ENCODE assay signal across 21 cellular contexts in genomic region chr4:86896596-86896995, GRCh38. TPM values are rescaled to one million over a fixed set of nuclear protein-coding genes. Genes with fewer than 3 reads are reported as not detected.
"Had no signal": no experiment of that assay in that cellular context is flagged by ENCODE, and none has a peak within 500 bp of the region (broad histone marks: within the 10 kb centered on the region; RNA-seq: fewer than 3 reads in every experiment).

No MANE protein-coding gene starts in this region.

- H3K9me3 ChIP-seq: breast epithelium, lower lobe of right lung, pancreas, stomach had no signal

- H3K36me3 ChIP-seq: breast epithelium, lower lobe of right lung, pancreas, stomach had no signal

- H3K4me1 ChIP-seq: breast epithelium, pancreas had no signal

- H3K4me3 ChIP-seq: breast epithelium, coronary artery, lower lobe of right lung, pancreas, smooth muscle cell, stomach had no signal

- DNase-seq: activated CD4-positive, alpha-beta T cell treated with anti-CD3 and anti-CD28 coated beads, Interleukin-2, amount 10 ng/mL, durations not matched to agents 7 days and 5 days; activated CD8-positive, alpha-beta memory T cell treated with anti-CD3 and anti-CD28 coated beads, Interleukin-2, amount 50 U/mL, for 4 hours; activated naive CD4-positive, alpha-beta T cell treated with anti-CD3 and anti-CD28 coated beads for 36 hours; activated T-cell treated with anti-CD3 and anti-CD28 coated beads, Interleukin-2, amount 50 U/mL, for 4 hours; aorta; foreskin keratinocyte; glutamatergic neuron; hippocampal formation; lower lobe of right lung; natural killer cell; pancreas; stimulated activated CD4-positive, alpha-beta T cell treated with anti-CD3 and anti-CD28 coated beads, Interleukin-4, amount 100 ng/mL, for 24 hours; stomach; trophoblast cell had no signal

- H3K27ac ChIP-seq: coronary artery, foreskin keratinocyte, lower lobe of right lung, pancreas, stomach had no signal

- ATAC-seq: activated CD4-positive, CD25-positive, alpha-beta regulatory T cell treated with anti-CD3 and anti-CD28 coated beads, Interleukin-2, amount 50 U/mL, for 24 hours; activated T-cell treated with anti-CD3 and anti-CD28 coated beads, Interleukin-2, amount 50 U/mL, for 4 hours; esophagus mucosa; foreskin keratinocyte; lower lobe of right lung; natural killer cell; pancreas; sciatic nerve; stimulated activated effector memory CD8-positive, alpha-beta T cell treated with anti-CD3 and anti-CD28 coated beads, Interleukin-12 subunit alpha, Interleukin-12 subunit beta, amount 100 ng/mL, for 72 hours had no signal

- H3K27me3 ChIP-seq: breast epithelium, foreskin keratinocyte, pancreas had no signal

- H3K4me2 ChIP-seq: smooth muscle cell had no signal

RNA-seq across cellular contexts. Expression of gene C4orf36, which starts 4.4 kb away (rescaled TPM):
- total RNA-seq: activated CD4-positive, alpha-beta T cell treated with anti-CD3 and anti-CD28 coated beads, Interleukin-2, amount 10 ng/mL, durations not matched to agents 7 days and 5 days; activated T-cell treated with anti-CD3 and anti-CD28 coated beads, Interleukin-2, amount 50 U/mL, for 4 hours; natural killer cell had no signal
- polyA plus RNA-seq: smooth muscle cell had no signal

RNA-seq across cellular contexts. Expression of gene SLC10A6, which starts 47.4 kb away (rescaled TPM):
- total RNA-seq: activated CD4-positive, alpha-beta T cell treated with anti-CD3 and anti-CD28 coated beads, Interleukin-2, amount 10 ng/mL, durations not matched to agents 7 days and 5 days; activated naive CD4-positive, alpha-beta T cell treated with anti-CD3 and anti-CD28 coated beads for 36 hours; activated T-cell treated with anti-CD3 and anti-CD28 coated beads, Interleukin-2, amount 50 U/mL, for 4 hours; natural killer cell had no signal
- polyA plus RNA-seq: aorta, smooth muscle cell had no signal
